In genomic region chr1:3907031-3907534, GRCh38 we compare ENCODE assay signal across 9 cellular contexts. TPM values are rescaled to one million over a fixed set of nuclear protein-coding genes. Genes with fewer than 3 reads are reported as not detected.
DNase-seq lines count a peak whose midpoint lies in the region; ATAC-seq and TF ChIP-seq lines count a peak whose summit lies in the region.
"Had no signal": no experiment of that assay in that cellular context is flagged by ENCODE, and none has a peak within 500 bp of the region (broad histone marks: within the 10 kb centered on the region; RNA-seq: fewer than 3 reads in every experiment).

No MANE protein-coding gene starts in this region.

- no peak overlapping the region for H3K4me3 ChIP-seq in DND-41 (ENCODE audit: low read depth in 1 of 2, low read length in 2 of 2)
- H3K4me3 ChIP-seq in mucosa of descending colon = no peak overlapping the region
- no peak overlapping the region for H3K4me3 ChIP-seq in prostate gland
- H3K4me3 ChIP-seq: lung had no signal

- H3K4me1 ChIP-seq in DND-41 (ENCODE audit: insufficient read depth, low read length) (peaks cover 29% of the 10 kb centered on the region), H9 (ENCODE audit: insufficient read depth, low read length) (no peaks in the 10 kb centered on the region; the same call in 1 of the 2 replicates), mucosa of descending colon (ENCODE audit: low read depth) (peaks cover 13% of the 10 kb centered on the region), prostate gland (replicated peaks) (no peaks in the 10 kb centered on the region)

- H3K9me3 ChIP-seq in DND-41 (ENCODE audit: insufficient read depth, low read length, severe bottlenecking) = no peaks in the 10 kb centered on the region
- no peaks in the 10 kb centered on the region for H3K9me3 ChIP-seq in H9 (ENCODE audit: control insufficient read depth, low read depth, low read length)
- no peaks in the 10 kb centered on the region for H3K9me3 ChIP-seq in mucosa of descending colon
- no peaks in the 10 kb centered on the region for H3K9me3 ChIP-seq in prostate gland

- no peaks in the 10 kb centered on the region for H3K79me1 ChIP-seq in H9 (ENCODE audit: insufficient read depth, low read depth, low read length, poor library complexity, severe bottlenecking)

- no peak overlapping the region for H3T11ph ChIP-seq in H9 (ENCODE audit: low read length)

- peaks cover 31 to 40% of the 10 kb centered on the region in 2 experiments for H3K4me1 Mint-ChIP-seq in H9

- H2BK12ac ChIP-seq in H9 (ENCODE audit: insufficient read length, low read depth, low read length) = no peak overlapping the region

- no peak overlapping the region for H4K8ac ChIP-seq in H9 (replicated peaks; ENCODE audit: insufficient read length, low read depth, low read length)

- H3K4me2 ChIP-seq in DND-41 (ENCODE audit: insufficient read depth, low read length) (no peak overlapping the region), H9 (ENCODE audit: insufficient read depth, insufficient read length, low read length) (no peak overlapping the region)

- H3K79me2 ChIP-seq in DND-41 (ENCODE audit: insufficient read depth, low read length) = no peaks in the 10 kb centered on the region
- H3K79me2 ChIP-seq in H9 (ENCODE audit: insufficient read depth, low read length) = no peaks in the 10 kb centered on the region

- no peaks in the 10 kb centered on the region for H3K23me2 ChIP-seq in H9 (ENCODE audit: insufficient read length, low read depth, low read length, poor library complexity, severe bottlenecking)

- TF ChIP-seq CTCF in DND-41 (IDR thresholded peaks at IDR 0.05; ENCODE audit: borderline replicate concordance, extremely low read depth, low read length, poor library complexity, severe bottlenecking) = peak; percentile 35
- peak; percentile 54 for TF ChIP-seq CTCF in H9 (conservative IDR thresholded peaks at IDR 0.05)
- no peak for TF ChIP-seq CTCF in mucosa of descending colon (IDR thresholded peaks at IDR 0.05)
- TF ChIP-seq CTCF in prostate gland (IDR thresholded peaks at IDR 0.05) = no peak

- H2BK15ac ChIP-seq in H9 (ENCODE audit: low read depth, low read length) = no peak overlapping the region

- no peak overlapping the region for H3K56ac ChIP-seq in H9 (ENCODE audit: insufficient read length, low read depth, low read length)

- no peaks in the 10 kb centered on the region; a peak in 1 of 7 replicates for H3K36me3 Mint-ChIP-seq in H9 (ENCODE audit: insufficient read depth in 1 of 3, low read depth in 3 of 3)

- H2BK120ac ChIP-seq in H9 (ENCODE audit: low read depth, low read length, poor library complexity, severe bottlenecking) = no peak overlapping the region

- no peak overlapping the region for H3K18ac ChIP-seq in H9 (ENCODE audit: insufficient read length, low read depth, low read length)

- peaks cover 6% of the 10 kb centered on the region for H3K27me3 ChIP-seq in DND-41 (ENCODE audit: insufficient read depth, low read length, poor library complexity)
- H3K27me3 ChIP-seq in H9 (ENCODE audit: insufficient read depth, low read length) = no peaks in the 10 kb centered on the region
- no peaks in the 10 kb centered on the region for H3K27me3 ChIP-seq in prostate gland (replicated peaks; ENCODE audit: insufficient read depth)

- no peak overlapping the region for H2BK5ac ChIP-seq in H9 (ENCODE audit: insufficient read length, low read length)

- H3K4ac ChIP-seq in H9 (ENCODE audit: low read depth, low read length) = no peak overlapping the region

- intact Hi-C loops in mucosa of descending colon (cut with DNase I, micrococcal nuclease) = no loop called here
- intact Hi-C loops in prostate gland (cut with DNase I) = no loop called here

- H3K27ac Mint-ChIP-seq in H9 = peak overlapping the region in 1 of 3 experiments; percentile 62; a peak in 1 of 7 replicates

- no peak for TF ChIP-seq POLR2A in GM18505 (IDR thresholded peaks at IDR 0.05; ENCODE audit: borderline replicate concordance, extremely low read depth, insufficient read depth, insufficient read length)
- no peak for TF ChIP-seq POLR2A in prostate gland (IDR thresholded peaks at IDR 0.05)

- H3K36me3 ChIP-seq in DND-41 (ENCODE audit: insufficient read depth, low read length) = no peaks in the 10 kb centered on the region
- H3K36me3 ChIP-seq in mucosa of descending colon (ENCODE audit: low read depth) = no peaks in the 10 kb centered on the region
- H3K36me3 ChIP-seq in prostate gland = no peaks in the 10 kb centered on the region

- H2BK20ac ChIP-seq in H9 (ENCODE audit: low read depth, low read length, poor library complexity, severe bottlenecking) = no peak overlapping the region

- H3K14ac ChIP-seq in H9 (ENCODE audit: insufficient read depth, low read length) = no peak overlapping the region

- 0 out of 2 replicates have a peak, but pooled peaks cover 13% of the 10 kb centered on the region for H4K20me1 ChIP-seq in DND-41 (ENCODE audit: insufficient read depth, low read length)
- H4K20me1 ChIP-seq in H9 (ENCODE audit: control insufficient read depth, insufficient read depth, insufficient read length) = no peaks in the 10 kb centered on the region

- no peak overlapping the region for H3K4me3 Mint-ChIP-seq in H9

- no peak overlapping the region for H4K91ac ChIP-seq in H9 (ENCODE audit: insufficient read length, low read depth, low read length)

- H3K9me3 Mint-ChIP-seq in H9 = no peaks in the 10 kb centered on the region

- no peak overlapping the region for H2AFZ ChIP-seq in DND-41 (ENCODE audit: low read depth, low read length)
- no peak overlapping the region for H2AFZ ChIP-seq in H9 (ENCODE audit: low read length)

- no peak overlapping the region for H3K27ac ChIP-seq in DND-41 (ENCODE audit: low read length)
- H3K27ac ChIP-seq in H9 (ENCODE audit: insufficient read length, low read depth, low read length) = no peak overlapping the region
- no peak overlapping the region for H3K27ac ChIP-seq in prostate gland

- peak; percentile 23 for DNase-seq in DND-41
- DNase-seq in H9 = no peak
- peak; percentile 48 to 64 for DNase-seq in activated CD4-positive, alpha-beta T cell treated with anti-CD3 and anti-CD28 coated beads, Interleukin-2, amount 50 U/mL, for 48 hours
- DNase-seq in mucosa of descending colon = no peak
- no peak for DNase-seq in prostate gland (ENCODE audit: low spot score)
- DNase-seq in occipital lobe (lab: John Stamatoyannopoulos, UW) = no peak

- H4K5ac ChIP-seq in H9 (ENCODE audit: insufficient read length, low read depth, low read length) = no peak overlapping the region

- H3K27me3 Mint-ChIP-seq in H9 (ENCODE audit: low read depth) = peaks cover 5% of the 10 kb centered on the region

- H2AK5ac ChIP-seq in H9 (ENCODE audit: insufficient read length, low read length) = no peak overlapping the region

- WGBS in H9 (ENCODE audit: extremely low coverage, insufficient read length, low lambda C conversion rate) = no CpG with 5 or more reads among the region's 22 CpGs
- 72% methylated on average over 22 of the region's 22 CpGs for WGBS in prostate gland

- H3K23ac ChIP-seq in H9 (ENCODE audit: insufficient read length, low read depth, low read length) = no peak overlapping the region

- H3K9ac ChIP-seq in DND-41 (ENCODE audit: low read depth, low read length) (no peak overlapping the region), H9 (ENCODE audit: extremely low read depth, insufficient read length, low read length) (no peak overlapping the region)

- ATAC-seq in DND-41 (ENCODE audit: insufficient read depth, low read depth) (no peak), mucosa of descending colon (peak; percentile 45), GM18505 (IDR thresholded peaks at IDR 0.05; ENCODE audit: unreplicated experiment) (no peak), HG02678 (IDR thresholded peaks at IDR 0.05; ENCODE audit: unreplicated experiment) (no peak)

RNA-seq across cellular contexts. Expression of gene C1orf174, which starts 7.0 kb away (rescaled TPM):
- total RNA-seq in H9 (2021) = 20.6 and 21.1 TPM in 2 replicates
- total RNA-seq in mucosa of descending colon = 10 to 100 TPM; 19.3 to 23.7 (median 21.8) TPM
- 10 to 100 TPM; 27.1 to 32.7 TPM for total RNA-seq in prostate gland
- 17.3 TPM for total RNA-seq in occipital lobe

RNA-seq across cellular contexts. Expression of gene DFFB, which starts 49.8 kb away (rescaled TPM):
- total RNA-seq in H9 (2021) = 9.1 and 9.7 TPM in 2 replicates
- total RNA-seq in mucosa of descending colon = 1 to 10 TPM; 7.6 to 9.2 (median 8.4) TPM
- 10 to 100 TPM in 1 of 2 donors, 1 to 10 TPM in 1; 5.3 to 20.5 TPM for total RNA-seq in prostate gland
- 12.6 TPM for total RNA-seq in occipital lobe

RNA-seq across cellular contexts. Expression of gene CEP104, which starts 50.1 kb away (rescaled TPM):
- total RNA-seq in H9 (2021) (34.5 and 40.8 TPM in 2 replicates), mucosa of descending colon (10 to 100 TPM; 33.4 to 62.0 (median 36.1) TPM), prostate gland (10 to 100 TPM; 20.9 to 28.5 TPM), occipital lobe (16.7 TPM)

Comparison
In these comparisons a context has a peak if more than half of its experiments do, and no peak if none do; other contexts are left out.
1. DNase-seq: peak in DND-41 (single experiment) and activated CD4-positive, alpha-beta T cell treated with anti-CD3 and anti-CD28 coated beads, Interleukin-2, amount 50 U/mL, for 48 hours (2 of 2); none in H9 (single experiment), mucosa of descending colon (0 of 3), prostate gland (single experiment) and occipital lobe (single experiment).
2. CTCF ChIP-seq: peak in DND-41 (single experiment) and H9 (single experiment); none in mucosa of descending colon (single experiment) and prostate gland (0 of 4).